Comparison of ENCODE assay signal across 22 cellular contexts in genomic region chr7:37277513-37277912, GRCh38.
"Had no signal": no experiment of that assay in that cellular context is flagged by ENCODE, and none has a peak within 500 bp of the region (broad histone marks: within the 10 kb centered on the region; RNA-seq: fewer than 3 reads in every experiment).

No MANE protein-coding gene starts in this region.

- DNase-seq: activated CD4-positive, alpha-beta T cell treated with anti-CD3 and anti-CD28 coated beads for 36 hours; activated CD4-positive, CD25-positive, alpha-beta regulatory T cell; activated CD8-positive, alpha-beta memory T cell treated with anti-CD3 and anti-CD28 coated beads, Interleukin-2, amount 50 U/mL, for 4 hours; activated CD8-positive, alpha-beta T cell treated with anti-CD3 and anti-CD28 coated beads for 36 hours; activated effector memory CD4-positive, alpha-beta T cell treated with Interleukin-2 at 50 U/mL for 16 hours; activated naive CD4-positive, alpha-beta T cell; amygdala; MM.1S; NCI-H1105; NCI-H1436; NCI-H1930; NCI-H2171 treated with DMSO at 0.1 percent for 48 hours; NCI-H226; NCI-H526; RPMI8226; T-helper 1 cell had no signal

- H3K4me3 ChIP-seq: SK-N-MC had no signal

- H3K27ac ChIP-seq: SK-N-MC, VCaP had no signal

- ATAC-seq: activated CD4-positive, alpha-beta T cell treated with anti-CD3 and anti-CD28 coated beads for 36 hours; activated CD8-positive, alpha-beta T cell treated with anti-CD3 and anti-CD28 coated beads for 36 hours; Panc1; Right ventricle myocardium inferior had no signal

- H3K9me3 Mint-ChIP-seq: activated CD8-positive, alpha-beta T cell treated with anti-CD3 and anti-CD28 coated beads for 36 hours; activated T-helper 1 cell treated with anti-CD3 and anti-CD28 coated beads, Interleukin-12 subunit alpha, Interleukin-12 subunit beta, Interleukin-2, Interleukin-4 antibody, amounts not matched to agents 30 ng/mL and 10 ng/mL and 1 ng/mL, durations not matched to agents 14 hours and 24 hours and 36 hours had no signal

- H3K27ac Mint-ChIP-seq: activated CD4-positive, alpha-beta T cell treated with anti-CD3 and anti-CD28 coated beads for 36 hours; activated CD8-positive, alpha-beta T cell treated with anti-CD3 and anti-CD28 coated beads for 36 hours; activated naive CD8-positive, alpha-beta T cell; activated T-helper 1 cell treated with anti-CD3 and anti-CD28 coated beads, Interleukin-12 subunit alpha, Interleukin-12 subunit beta, Interleukin-2, Interleukin-4 antibody, amounts not matched to agents 30 ng/mL and 10 ng/mL and 1 ng/mL, durations not matched to agents 14 hours and 24 hours and 36 hours had no signal
